2 cellular contexts compared by ENCODE assay signal in the genomic region with DNA sequence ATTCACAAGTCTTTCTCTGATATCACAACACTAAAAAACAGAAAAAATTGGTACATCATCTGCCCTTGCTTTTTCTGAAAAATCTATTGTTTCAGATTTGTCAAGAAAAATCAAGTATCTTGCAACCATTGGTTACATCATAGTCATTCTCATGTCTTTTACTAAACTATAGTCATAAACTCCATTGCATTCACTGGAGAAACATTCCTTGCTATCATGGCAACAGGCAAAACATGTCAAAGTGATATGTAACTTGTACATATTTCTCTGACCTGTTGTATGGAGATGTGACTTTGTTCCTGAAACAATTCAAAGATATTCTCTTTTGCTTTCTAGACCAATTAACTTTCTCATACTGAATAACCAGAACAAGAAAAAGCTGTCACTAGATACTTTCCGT.
TF ChIP-seq lines count a peak whose summit lies in the region.

No MANE protein-coding gene starts in this region.

TF ChIP-seq in SK-N-SH treated with all-trans-retinoic acid at 6 μM for 48 hours, 23 proteins besides CTCF, POLR2A, EP300 and RAD21 (continued from another document):
- TF ChIP-seq TSHZ2 (CRISPR knock-in tag; IDR thresholded peaks at IDR 0.05), result no peak
- TF ChIP-seq CREB5 (CRISPR knock-in tag; IDR thresholded peaks at IDR 0.05; ENCODE audit: low read depth), result no peak
- TF ChIP-seq ISL1 (CRISPR knock-in tag; IDR thresholded peaks at IDR 0.05), result no peak
- no peak for TF ChIP-seq ZNF565 (CRISPR knock-in tag; conservative IDR thresholded peaks at IDR 0.05; ENCODE audit: low read depth)
- no peak for TF ChIP-seq ZFP3 (CRISPR knock-in tag; IDR thresholded peaks at IDR 0.05)
- no peak for TF ChIP-seq ZNF8 (CRISPR knock-in tag; IDR thresholded peaks at IDR 0.05)
- TF ChIP-seq ZNF70 (CRISPR knock-in tag; IDR thresholded peaks at IDR 0.05), result no peak
- TF ChIP-seq ARNTL (CRISPR knock-in tag; IDR thresholded peaks at IDR 0.05; ENCODE audit: borderline replicate concordance, low read depth), result no peak
- no peak for TF ChIP-seq CSRNP3 (CRISPR knock-in tag; IDR thresholded peaks at IDR 0.05)
- TF ChIP-seq OSR1 (CRISPR knock-in tag; IDR thresholded peaks at IDR 0.05), result no peak

TF ChIP-seq in SK-N-SH, 30 proteins besides CTCF, POLR2A, EP300 and RAD21 (continued from another document):
- TF ChIP-seq NFIC (IDR thresholded peaks at IDR 0.05; ENCODE audit: borderline replicate concordance) (no peak), POLR2AphosphoS5 (IDR thresholded peaks at IDR 0.05; ENCODE audit: low read depth, low read length) (no peak), ELF1 (IDR thresholded peaks at IDR 0.05) (no peak), EZH2phosphoT487 (IDR thresholded peaks at IDR 0.05; ENCODE audit: borderline replicate concordance, low read depth) (no peak), FOXM1 (IDR thresholded peaks at IDR 0.05; ENCODE audit: low read depth) (no peak), FOXJ3 (CRISPR knock-in tag; IDR thresholded peaks at IDR 0.05) (no peak), SMC3 (IDR thresholded peaks at IDR 0.05; ENCODE audit: low read depth, low read length) (no peak), TEAD4 (IDR thresholded peaks at IDR 0.05; ENCODE audit: borderline replicate concordance, insufficient read depth) (no peak), USF2 (IDR thresholded peaks at IDR 0.05; ENCODE audit: borderline replicate concordance, low read depth, low read length) (no peak), NRF1 (IDR thresholded peaks at IDR 0.05; ENCODE audit: low read depth, low read length) (no peak)
- TF ChIP-seq, protein P1, sequence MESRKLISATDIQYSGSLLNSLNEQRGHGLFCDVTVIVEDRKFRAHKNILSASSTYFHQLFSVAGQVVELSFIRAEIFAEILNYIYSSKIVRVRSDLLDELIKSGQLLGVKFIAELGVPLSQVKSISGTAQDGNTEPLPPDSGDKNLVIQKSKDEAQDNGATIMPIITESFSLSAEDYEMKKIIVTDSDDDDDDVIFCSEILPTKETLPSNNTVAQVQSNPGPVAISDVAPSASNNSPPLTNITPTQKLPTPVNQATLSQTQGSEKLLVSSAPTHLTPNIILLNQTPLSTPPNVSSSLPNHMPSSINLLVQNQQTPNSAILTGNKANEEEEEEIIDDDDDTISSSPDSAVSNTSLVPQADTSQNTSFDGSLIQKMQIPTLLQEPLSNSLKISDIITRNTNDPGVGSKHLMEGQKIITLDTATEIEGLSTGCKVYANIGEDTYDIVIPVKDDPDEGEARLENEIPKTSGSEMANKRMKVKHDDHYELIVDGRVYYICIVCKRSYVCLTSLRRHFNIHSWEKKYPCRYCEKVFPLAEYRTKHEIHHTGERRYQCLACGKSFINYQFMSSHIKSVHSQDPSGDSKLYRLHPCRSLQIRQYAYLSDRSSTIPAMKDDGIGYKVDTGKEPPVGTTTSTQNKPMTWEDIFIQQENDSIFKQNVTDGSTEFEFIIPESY (IDR thresholded peaks at IDR 0.05; ENCODE audit: borderline replicate concordance, low read depth), result no peak
